Comparison of ENCODE assay signal across 9 cellular contexts in genomic region chr12:6604254-6605029, GRCh38. TPM values are rescaled to one million over a fixed set of nuclear protein-coding genes. Genes with fewer than 3 reads are reported as not detected.
DNase-seq lines count a peak whose midpoint lies in the region; ATAC-seq, FAIRE-seq and TF ChIP-seq lines count a peak whose summit lies in the region.
"Had no signal": no experiment of that assay in that cellular context is flagged by ENCODE, and none has a peak within 500 bp of the region (broad histone marks: within the 10 kb centered on the region; RNA-seq: fewer than 3 reads in every experiment).

No MANE protein-coding gene starts in this region.

- TF ChIP-seq CTCF in cardiac muscle cell (IDR thresholded peaks at IDR 0.05; ENCODE audit: low read depth, low read length) (no peak), HepG2 (CRISPR knock-in tag; IDR thresholded peaks at IDR 0.05) (no peak), transverse colon (IDR thresholded peaks at IDR 0.05) (no peak)

- H3K9me3 ChIP-seq in cardiac muscle cell (ENCODE audit: low read depth) (no peaks in the 10 kb centered on the region), HepG2 (ENCODE audit: low read length) (no peaks in the 10 kb centered on the region), transverse colon (no peaks in the 10 kb centered on the region)

- H3K27me3 ChIP-seq in cardiac muscle cell: no peaks in the 10 kb centered on the region
- no peaks in the 10 kb centered on the region; a peak in 1 of 5 replicates for H3K27me3 ChIP-seq in HepG2 (ENCODE audit: control insufficient read depth in 1 of 2, insufficient read depth in 2 of 2, low read length in 2 of 2)
- H3K27me3 ChIP-seq in transverse colon: no peaks in the 10 kb centered on the region

- no TSS peak for BruUV-seq in HepG2 (replicated peaks; lab: Mats Ljungman, UMichigan)

- no peak overlapping the region for H2AFZ ChIP-seq in HepG2 (ENCODE audit: low read length)

- H3K4me2 ChIP-seq in HepG2 (ENCODE audit: low read depth, low read length): peak overlapping the region; percentile 99

- POLR2A ChIA-PET in HepG2 (lab: Yijun Ruan, JAX): interaction anchor here (1.2 to 2.2 kb wide), 3 partner anchors 9 to 85 kb away, joined by 3 to 8 read pairs (median 7); partner anchors contain the start of genes NOP2 and ZNF384

- CTCF ChIA-PET in HepG2 (lab: Yijun Ruan, JAX; ENCODE audit: low intra/inter-chr PET ratio, low total read pairs): no interaction called here

- peaks cover 17% of the 10 kb centered on the region for H4K20me1 ChIP-seq in HepG2 (ENCODE audit: insufficient read depth, low read length)

- in situ Hi-C loops in HepG2 (cut with HindIII; ENCODE audit: extremely low pct_ligation_motif_present, low pct_unique_long_range_greater_than_20kb): no loop called here
- in situ Hi-C loops in transverse colon (cut with MboI; ENCODE audit: low pct_ligation_motif_present in 1 of 4, low pct_unique_long_range_greater_than_20kb in 1 of 4, low sequenced_read_pairs in 3 of 4): no loop called here

- TF ChIP-seq EP300 in HepG2 (IDR thresholded peaks at IDR 0.05; ENCODE audit: low read depth in 2 of 2, low read length in 2 of 2) (no peak), HepG2 (CRISPR knock-in tag; IDR thresholded peaks at IDR 0.05; ENCODE audit: borderline replicate concordance) (no peak), transverse colon (IDR thresholded peaks at IDR 0.05; ENCODE audit: low read depth) (no peak)

- no peak for TF ChIP-seq RAD21 in HepG2 (CRISPR knock-in tag; IDR thresholded peaks at IDR 0.05)

- peaks cover 36% of the 10 kb centered on the region for H3K79me2 ChIP-seq in HepG2 (ENCODE audit: insufficient read depth, low read length)

- TF ChIP-seq POLR2A in HepG2 (IDR thresholded peaks at IDR 0.05; ENCODE audit: insufficient read depth in 1 of 2, low read depth in 2 of 2, low read length in 2 of 2) (no peak), transverse colon (IDR thresholded peaks at IDR 0.05) (no peak)

- H3K4me1 ChIP-seq in cardiac muscle cell (ENCODE audit: low read depth) (peaks cover 28% of the 10 kb centered on the region), HepG2 (ENCODE audit: insufficient read depth, low read length) (peaks cover 50% of the 10 kb centered on the region), transverse colon (peaks cover 25 to 48% (median 41%) of the 10 kb centered on the region in 4 donors)

- DNase-seq in cardiac muscle cell (ENCODE audit: low read depth in 1 of 2, low spot score in 1 of 2) (peak in 1 of 2 donors; percentile 42), Right ventricle myocardium superior (no peak), amniotic epithelial cell (ENCODE audit: low read depth) (peak; percentile 12), HepG2 (ENCODE audit: low spot score) (no peak), transverse colon (peak; percentile 35), NCI-H2081 treated with DMSO at 0.1 percent for 48 hours (lab: John Stamatoyannopoulos, UW) (no peak)

- H3K27ac ChIP-seq in cardiac muscle cell: peak overlapping the region; percentile 94
- no peak overlapping the region for H3K27ac ChIP-seq in HepG2 (ENCODE audit: extremely low read length, insufficient read depth, low read length)
- H3K27ac ChIP-seq in transverse colon: peak overlapping the region; percentile 98 to 99 (median 99)

- 0 out of 2 replicates have a peak overlapping the region, but pooled peaks have one; percentile 87 for H3K9ac ChIP-seq in HepG2 (ENCODE audit: insufficient read depth, low read depth, low read length)

- H3K36me3 ChIP-seq in cardiac muscle cell: peaks cover 28% of the 10 kb centered on the region
- peaks cover 31 to 49% of the 10 kb centered on the region in 2 experiments for H3K36me3 ChIP-seq in HepG2 (replicated peaks in 1 of 2; ENCODE audit: control insufficient read depth in 1 of 2, insufficient read depth in 2 of 2, low read length in 2 of 2)
- H3K36me3 ChIP-seq in transverse colon: peaks cover 0 to 32% (median 17%) of the 10 kb centered on the region in 4 donors

- no peak for FAIRE-seq in HepG2 (lab: Jason Lieb, UNC)
- FAIRE-seq: G401.6 had no signal

- H3K4me3 ChIP-seq in cardiac muscle cell (peak overlapping the region; percentile 64), HepG2 (replicated peaks in 1 of 3; ENCODE audit: insufficient read depth in 1 of 3, low read depth in 2 of 3, low read length in 3 of 3) (peak overlapping the region; percentile 71 to 91 (median 74); a peak in 5 of 6 replicates), transverse colon (peak overlapping the region in 3 of 4 donors; percentile 4 to 99 (median 91))

- 82% methylated on average over 6 of the region's 6 CpGs for WGBS in HepG2 (ENCODE audit: low lambda C conversion rate)
- 53% methylated on average over 6 of the region's 6 CpGs; no CpG with 5 or more reads in 1 of the 2 donors for WGBS in transverse colon (ENCODE audit: low coverage in 1 of 2), 2 donors

- intact Hi-C loops in Right ventricle myocardium superior (cut with DNase I): no loop called here
- intact Hi-C loops in HepG2 (cut with micrococcal nuclease; ENCODE audit: unreplicated experiment): no loop called here
- intact Hi-C loops in transverse colon (cut with DNase I; ENCODE audit: low total_unique reads): no loop called here

- ATAC-seq in Right ventricle myocardium superior (ENCODE audit: poor library complexity) (no peak), HepG2 (no peak), HG03521 (IDR thresholded peaks at IDR 0.05; ENCODE audit: unreplicated experiment) (no peak), GM21576 (IDR thresholded peaks at IDR 0.05; ENCODE audit: unreplicated experiment) (no peak)

RNA-seq across cellular contexts. Expression of gene CHD4, which starts 2.7 kb away (rescaled TPM):
- total RNA-seq in cardiac muscle cell: 363 and 580 TPM in 2 replicates
- 155 and 204 TPM in 2 replicates for polyA plus RNA-seq in cardiac muscle cell
- 142 TPM for total RNA-seq in Right ventricle myocardium superior
- total RNA-seq in HepG2 (2016; rRNA removed; fragmentation: Illumina TruSeq; extraction: Trizol): 148 and 156 TPM in 2 replicates
- total RNA-seq in HepG2 (2016; cell fraction: cytosol; rRNA removed; fragmentation: Illumina TruSeq; extraction: Trizol; ENCODE audit: low read depth): 15.5 and 17.3 TPM in 2 replicates
- total RNA-seq in HepG2 (2016; cell fraction: insoluble cytoplasmic fraction; rRNA removed; fragmentation: Illumina TruSeq; extraction: Trizol): 147 and 150 TPM in 2 replicates
- total RNA-seq in HepG2 (2016; cell fraction: membrane; rRNA removed; fragmentation: Illumina TruSeq; extraction: Trizol): 36.3 and 39.7 TPM in 2 replicates
- 250 and 271 TPM in 2 replicates for total RNA-seq in HepG2 (2016; cell fraction: nucleus; rRNA removed; fragmentation: Illumina TruSeq; extraction: Trizol)
- polyA plus RNA-seq in HepG2 (2011; rRNA removed): 76.2 and 82.8 TPM in 2 replicates
- polyA plus RNA-seq in HepG2 (2011; cell fraction: cytosol; rRNA removed): 64.8 and 67.1 TPM in 2 replicates
- 148 and 172 TPM in 2 replicates for polyA plus RNA-seq in HepG2 (2011; cell fraction: nucleus; rRNA removed)
- polyA plus RNA-seq in HepG2 (2012): 74.3 and 85.1 TPM in 2 replicates
- polyA plus RNA-seq in HepG2 (2016; cell fraction: cytosol; fragmentation: Illumina TruSeq; extraction: Trizol; ENCODE audit: low read depth): 8.7 and 9.0 TPM in 2 replicates
- 121 and 138 TPM in 2 replicates for polyA plus RNA-seq in HepG2 (2016; cell fraction: insoluble cytoplasmic fraction; fragmentation: Illumina TruSeq; extraction: Trizol; ENCODE audit: low read depth)
- 17.5 and 22.9 TPM in 2 replicates for polyA plus RNA-seq in HepG2 (2016; cell fraction: membrane; fragmentation: Illumina TruSeq; extraction: Trizol; ENCODE audit: low read depth)
- 343 and 358 TPM in 2 replicates for polyA plus RNA-seq in HepG2 (2016; cell fraction: nucleus; fragmentation: Illumina TruSeq; extraction: Trizol; ENCODE audit: insufficient read depth, low read depth)
- polyA minus RNA-seq in HepG2 (2011; rRNA and poly(A)+ RNA removed; ENCODE audit: low replicate concordance): 130 and 210 TPM in 2 replicates
- 76.1 and 89.0 TPM in 2 replicates for polyA minus RNA-seq in HepG2 (2011; cell fraction: cytosol; rRNA and poly(A)+ RNA removed)
- polyA minus RNA-seq in HepG2 (2011; cell fraction: nucleus; rRNA and poly(A)+ RNA removed): 87.0 and 130 TPM in 2 replicates
- total RNA-seq in transverse colon: 100 to 1,000 TPM; 142 to 165 (median 154) TPM

RNA-seq across cellular contexts. Expression of gene LPAR5, which starts 31.3 kb away (rescaled TPM):
- total RNA-seq in cardiac muscle cell: 0.07 and 0.71 TPM in 2 replicates
- polyA plus RNA-seq in cardiac muscle cell: 0.10 and 0.78 TPM in 2 replicates
- total RNA-seq in Right ventricle myocardium superior: 7.3 TPM
- 0.07 and 0.09 TPM in 2 replicates for total RNA-seq in HepG2 (2016; rRNA removed; fragmentation: Illumina TruSeq; extraction: Trizol)
- not detected in 2 replicates for total RNA-seq in HepG2 (2016; cell fraction: cytosol; rRNA removed; fragmentation: Illumina TruSeq; extraction: Trizol; ENCODE audit: low read depth)
- total RNA-seq in HepG2 (2016; cell fraction: insoluble cytoplasmic fraction; rRNA removed; fragmentation: Illumina TruSeq; extraction: Trizol): 0.06 and 0.09 TPM in 2 replicates
- total RNA-seq in HepG2 (2016; cell fraction: membrane; rRNA removed; fragmentation: Illumina TruSeq; extraction: Trizol): 0.09 TPM in 1 of 2 replicates, not detected in the other
- not detected in 2 replicates for total RNA-seq in HepG2 (2016; cell fraction: nucleus; rRNA removed; fragmentation: Illumina TruSeq; extraction: Trizol)
- 0.17 and 0.32 TPM in 2 replicates for polyA plus RNA-seq in HepG2 (2011; rRNA removed)
- 0.19 and 0.32 TPM in 2 replicates for polyA plus RNA-seq in HepG2 (2011; cell fraction: cytosol; rRNA removed)
- polyA plus RNA-seq in HepG2 (2011; cell fraction: nucleus; rRNA removed): 0.36 and 0.40 TPM in 2 replicates
- 0.17 and 0.32 TPM in 2 replicates for polyA plus RNA-seq in HepG2 (2012)
- polyA plus RNA-seq in HepG2 (2016; cell fraction: cytosol; fragmentation: Illumina TruSeq; extraction: Trizol; ENCODE audit: low read depth): 0.05 TPM in 1 of 2 replicates, not detected in the other
- polyA plus RNA-seq in HepG2 (2016; cell fraction: insoluble cytoplasmic fraction; fragmentation: Illumina TruSeq; extraction: Trizol; ENCODE audit: low read depth): not detected in 2 replicates
- polyA plus RNA-seq in HepG2 (2016; cell fraction: membrane; fragmentation: Illumina TruSeq; extraction: Trizol; ENCODE audit: low read depth): not detected in 2 replicates
- polyA plus RNA-seq in HepG2 (2016; cell fraction: nucleus; fragmentation: Illumina TruSeq; extraction: Trizol; ENCODE audit: insufficient read depth, low read depth): 0.22 TPM in 1 of 2 replicates, not detected in the other
- polyA minus RNA-seq in HepG2 (2011; rRNA and poly(A)+ RNA removed; ENCODE audit: low replicate concordance): 0.98 and 5.8 TPM in 2 replicates
- 0.69 and 0.88 TPM in 2 replicates for polyA minus RNA-seq in HepG2 (2011; cell fraction: cytosol; rRNA and poly(A)+ RNA removed)
- polyA minus RNA-seq in HepG2 (2011; cell fraction: nucleus; rRNA and poly(A)+ RNA removed): 0.37 TPM in 1 of 2 replicates, not detected in the other
- total RNA-seq in transverse colon: 10 to 100 TPM; 27.9 to 50.1 (median 30.2) TPM

RNA-seq across cellular contexts. Expression of gene NOP2, which starts 36.4 kb away (rescaled TPM):
- 20.4 and 45.5 TPM in 2 replicates for total RNA-seq in cardiac muscle cell
- 36.2 and 38.2 TPM in 2 replicates for polyA plus RNA-seq in cardiac muscle cell
- total RNA-seq in Right ventricle myocardium superior: 14.8 TPM
- total RNA-seq in HepG2 (2016; rRNA removed; fragmentation: Illumina TruSeq; extraction: Trizol): 50.0 and 56.7 TPM in 2 replicates
- 12.9 and 15.9 TPM in 2 replicates for total RNA-seq in HepG2 (2016; cell fraction: cytosol; rRNA removed; fragmentation: Illumina TruSeq; extraction: Trizol; ENCODE audit: low read depth)
- 47.8 and 60.1 TPM in 2 replicates for total RNA-seq in HepG2 (2016; cell fraction: insoluble cytoplasmic fraction; rRNA removed; fragmentation: Illumina TruSeq; extraction: Trizol)
- total RNA-seq in HepG2 (2016; cell fraction: membrane; rRNA removed; fragmentation: Illumina TruSeq; extraction: Trizol): 14.5 and 16.3 TPM in 2 replicates
- total RNA-seq in HepG2 (2016; cell fraction: nucleus; rRNA removed; fragmentation: Illumina TruSeq; extraction: Trizol): 58.7 and 75.9 TPM in 2 replicates
- 47.3 and 52.9 TPM in 2 replicates for polyA plus RNA-seq in HepG2 (2011; rRNA removed)
- 23.1 and 25.0 TPM in 2 replicates for polyA plus RNA-seq in HepG2 (2011; cell fraction: cytosol; rRNA removed)
- 189 and 191 TPM in 2 replicates for polyA plus RNA-seq in HepG2 (2011; cell fraction: nucleus; rRNA removed)
- polyA plus RNA-seq in HepG2 (2012): 39.3 and 51.1 TPM in 2 replicates
- 5.0 and 5.2 TPM in 2 replicates for polyA plus RNA-seq in HepG2 (2016; cell fraction: cytosol; fragmentation: Illumina TruSeq; extraction: Trizol; ENCODE audit: low read depth)
- 58.8 and 61.3 TPM in 2 replicates for polyA plus RNA-seq in HepG2 (2016; cell fraction: insoluble cytoplasmic fraction; fragmentation: Illumina TruSeq; extraction: Trizol; ENCODE audit: low read depth)
- polyA plus RNA-seq in HepG2 (2016; cell fraction: membrane; fragmentation: Illumina TruSeq; extraction: Trizol; ENCODE audit: low read depth): 8.6 and 9.0 TPM in 2 replicates
- 230 and 250 TPM in 2 replicates for polyA plus RNA-seq in HepG2 (2016; cell fraction: nucleus; fragmentation: Illumina TruSeq; extraction: Trizol; ENCODE audit: insufficient read depth, low read depth)
- polyA minus RNA-seq in HepG2 (2011; rRNA and poly(A)+ RNA removed; ENCODE audit: low replicate concordance): 70.3 and 126 TPM in 2 replicates
- 17.4 and 20.0 TPM in 2 replicates for polyA minus RNA-seq in HepG2 (2011; cell fraction: cytosol; rRNA and poly(A)+ RNA removed)
- 63.5 and 67.9 TPM in 2 replicates for polyA minus RNA-seq in HepG2 (2011; cell fraction: nucleus; rRNA and poly(A)+ RNA removed)
- total RNA-seq in transverse colon: 100 to 1,000 TPM in 1 of 4 donors, 10 to 100 TPM in 3; 12.8 to 167 (median 30.5) TPM

RNA-seq across cellular contexts. Expression of gene ACRBP, which starts 42.8 kb away (rescaled TPM):
- total RNA-seq in cardiac muscle cell (0.99 and 2.8 TPM in 2 replicates), Right ventricle myocardium superior (0.51 TPM), HepG2 (2016; rRNA removed; fragmentation: Illumina TruSeq; extraction: Trizol) (not detected in 2 replicates), transverse colon (1 to 10 TPM in 3 of 4 donors, not detected in 1; 2.2 to 2.9 (median 2.7) TPM)
- polyA plus RNA-seq in cardiac muscle cell (2.6 and 7.0 TPM in 2 replicates), HepG2 (2011; rRNA removed) (0.37 and 0.46 TPM in 2 replicates)
- 0.61 TPM in 1 of 2 replicates, not detected in the other for total RNA-seq in HepG2 (2016; cell fraction: cytosol; rRNA removed; fragmentation: Illumina TruSeq; extraction: Trizol; ENCODE audit: low read depth)
- total RNA-seq in HepG2 (2016; cell fraction: insoluble cytoplasmic fraction; rRNA removed; fragmentation: Illumina TruSeq; extraction: Trizol): 0.11 TPM in 1 of 2 replicates, not detected in the other
- not detected in 2 replicates for total RNA-seq in HepG2 (2016; cell fraction: membrane; rRNA removed; fragmentation: Illumina TruSeq; extraction: Trizol)
- 0.43 TPM in 1 of 2 replicates, not detected in the other for total RNA-seq in HepG2 (2016; cell fraction: nucleus; rRNA removed; fragmentation: Illumina TruSeq; extraction: Trizol)
- 0.17 and 0.28 TPM in 2 replicates for polyA plus RNA-seq in HepG2 (2011; cell fraction: cytosol; rRNA removed)
- 2.4 and 3.2 TPM in 2 replicates for polyA plus RNA-seq in HepG2 (2011; cell fraction: nucleus; rRNA removed)
- polyA plus RNA-seq in HepG2 (2012): 0.19 and 0.63 TPM in 2 replicates
- polyA plus RNA-seq in HepG2 (2016; cell fraction: cytosol; fragmentation: Illumina TruSeq; extraction: Trizol; ENCODE audit: low read depth): not detected in 2 replicates
- not detected in 2 replicates for polyA plus RNA-seq in HepG2 (2016; cell fraction: insoluble cytoplasmic fraction; fragmentation: Illumina TruSeq; extraction: Trizol; ENCODE audit: low read depth)
- not detected in 2 replicates for polyA plus RNA-seq in HepG2 (2016; cell fraction: membrane; fragmentation: Illumina TruSeq; extraction: Trizol; ENCODE audit: low read depth)
- polyA plus RNA-seq in HepG2 (2016; cell fraction: nucleus; fragmentation: Illumina TruSeq; extraction: Trizol; ENCODE audit: insufficient read depth, low read depth): not detected in 2 replicates
- polyA minus RNA-seq in HepG2 (2011; rRNA and poly(A)+ RNA removed; ENCODE audit: low replicate concordance): 1.1 and 2.1 TPM in 2 replicates
- polyA minus RNA-seq in HepG2 (2011; cell fraction: cytosol; rRNA and poly(A)+ RNA removed): not detected in 2 replicates
- 0.99 and 1.0 TPM in 2 replicates for polyA minus RNA-seq in HepG2 (2011; cell fraction: nucleus; rRNA and poly(A)+ RNA removed)

RNA-seq across cellular contexts. Expression of gene IFFO1, which starts 48.6 kb away (rescaled TPM):
- 18.0 and 29.0 TPM in 2 replicates for total RNA-seq in cardiac muscle cell
- polyA plus RNA-seq in cardiac muscle cell: 25.4 and 28.4 TPM in 2 replicates
- 14.1 TPM for total RNA-seq in Right ventricle myocardium superior
- total RNA-seq in HepG2 (2016; rRNA removed; fragmentation: Illumina TruSeq; extraction: Trizol): 7.0 and 12.8 TPM in 2 replicates
- total RNA-seq in HepG2 (2016; cell fraction: cytosol; rRNA removed; fragmentation: Illumina TruSeq; extraction: Trizol; ENCODE audit: low read depth): 2.3 and 2.6 TPM in 2 replicates
- 6.1 and 12.5 TPM in 2 replicates for total RNA-seq in HepG2 (2016; cell fraction: insoluble cytoplasmic fraction; rRNA removed; fragmentation: Illumina TruSeq; extraction: Trizol)
- total RNA-seq in HepG2 (2016; cell fraction: membrane; rRNA removed; fragmentation: Illumina TruSeq; extraction: Trizol): 4.1 and 5.9 TPM in 2 replicates
- 13.7 and 16.1 TPM in 2 replicates for total RNA-seq in HepG2 (2016; cell fraction: nucleus; rRNA removed; fragmentation: Illumina TruSeq; extraction: Trizol)
- polyA plus RNA-seq in HepG2 (2011; rRNA removed): 14.6 and 18.3 TPM in 2 replicates
- 7.8 and 9.6 TPM in 2 replicates for polyA plus RNA-seq in HepG2 (2011; cell fraction: cytosol; rRNA removed)
- 132 TPM in 2 replicates for polyA plus RNA-seq in HepG2 (2011; cell fraction: nucleus; rRNA removed)
- polyA plus RNA-seq in HepG2 (2012): 8.0 and 11.7 TPM in 2 replicates
- polyA plus RNA-seq in HepG2 (2016; cell fraction: cytosol; fragmentation: Illumina TruSeq; extraction: Trizol; ENCODE audit: low read depth): 1.9 TPM in 2 replicates
- polyA plus RNA-seq in HepG2 (2016; cell fraction: insoluble cytoplasmic fraction; fragmentation: Illumina TruSeq; extraction: Trizol; ENCODE audit: low read depth): 6.6 and 8.2 TPM in 2 replicates
- 3.2 and 3.5 TPM in 2 replicates for polyA plus RNA-seq in HepG2 (2016; cell fraction: membrane; fragmentation: Illumina TruSeq; extraction: Trizol; ENCODE audit: low read depth)
- 54.2 and 55.8 TPM in 2 replicates for polyA plus RNA-seq in HepG2 (2016; cell fraction: nucleus; fragmentation: Illumina TruSeq; extraction: Trizol; ENCODE audit: insufficient read depth, low read depth)
- polyA minus RNA-seq in HepG2 (2011; rRNA and poly(A)+ RNA removed; ENCODE audit: low replicate concordance): 0.61 and 11.8 TPM in 2 replicates
- 2.9 and 3.4 TPM in 2 replicates for polyA minus RNA-seq in HepG2 (2011; cell fraction: cytosol; rRNA and poly(A)+ RNA removed)
- 12.5 and 14.4 TPM in 2 replicates for polyA minus RNA-seq in HepG2 (2011; cell fraction: nucleus; rRNA and poly(A)+ RNA removed)
- total RNA-seq in transverse colon: 10 to 100 TPM in 1 of 4 donors, 1 to 10 TPM in 3; 6.1 to 54.2 (median 8.0) TPM

Comparison
In these comparisons a context has a peak if more than half of its experiments do, and no peak if none do; other contexts are left out.
1. DNase-seq: peak in amniotic epithelial cell (single experiment) and transverse colon (single experiment); none in Right ventricle myocardium superior (single experiment), HepG2 (single experiment) and NCI-H2081 treated with DMSO at 0.1 percent for 48 hours (single experiment).
2. Peak in every context shown above with its lines, with median percentiles within 50 percentile points of each other: H3K4me3 ChIP-seq.